1 cellular context compared by ENCODE assay signal in genomic region chr1:7284839-7285435, GRCh38.
TF ChIP-seq lines count a peak whose summit lies in the region.

No MANE protein-coding gene starts in this region.

TF ChIP-seq in IMR-90, 13 proteins besides CTCF, POLR2A, EP300 and RAD21 (continued from another document):
- no peak for TF ChIP-seq ELK1 (IDR thresholded peaks at IDR 0.05; ENCODE audit: borderline replicate concordance, low read depth, low read length)
- no peak; the same call in 1 of the 2 replicates for TF ChIP-seq FOS (IDR thresholded peaks at IDR 0.05; ENCODE audit: low read depth, low read length)
- no peak for TF ChIP-seq RFX5 (IDR thresholded peaks at IDR 0.05; ENCODE audit: low read depth, low read length)
- no peak for TF ChIP-seq NFE2L2 (IDR thresholded peaks at IDR 0.05; ENCODE audit: low read depth, low read length)
- TF ChIP-seq SMC3 (IDR thresholded peaks at IDR 0.05; ENCODE audit: low read depth, low read length): no peak
- TF ChIP-seq USF2 (IDR thresholded peaks at IDR 0.05; ENCODE audit: low read depth, low read length): no peak
- no peak for TF ChIP-seq MAFK (IDR thresholded peaks at IDR 0.05; ENCODE audit: low read depth, low read length)
- no peak for TF ChIP-seq CHD1 (IDR thresholded peaks at IDR 0.05; ENCODE audit: low read depth, low read length)
- TF ChIP-seq MXI1 (IDR thresholded peaks at IDR 0.05; ENCODE audit: borderline replicate concordance, low read depth, low read length): no peak
- TF ChIP-seq RCOR1 (IDR thresholded peaks at IDR 0.05; ENCODE audit: insufficient replicate concordance, low read length): no peak
- no peak for TF ChIP-seq CEBPB (IDR thresholded peaks at IDR 0.05; ENCODE audit: low read depth, low read length)
